8 cellular contexts compared by ENCODE assay signal in the genomic region with DNA sequence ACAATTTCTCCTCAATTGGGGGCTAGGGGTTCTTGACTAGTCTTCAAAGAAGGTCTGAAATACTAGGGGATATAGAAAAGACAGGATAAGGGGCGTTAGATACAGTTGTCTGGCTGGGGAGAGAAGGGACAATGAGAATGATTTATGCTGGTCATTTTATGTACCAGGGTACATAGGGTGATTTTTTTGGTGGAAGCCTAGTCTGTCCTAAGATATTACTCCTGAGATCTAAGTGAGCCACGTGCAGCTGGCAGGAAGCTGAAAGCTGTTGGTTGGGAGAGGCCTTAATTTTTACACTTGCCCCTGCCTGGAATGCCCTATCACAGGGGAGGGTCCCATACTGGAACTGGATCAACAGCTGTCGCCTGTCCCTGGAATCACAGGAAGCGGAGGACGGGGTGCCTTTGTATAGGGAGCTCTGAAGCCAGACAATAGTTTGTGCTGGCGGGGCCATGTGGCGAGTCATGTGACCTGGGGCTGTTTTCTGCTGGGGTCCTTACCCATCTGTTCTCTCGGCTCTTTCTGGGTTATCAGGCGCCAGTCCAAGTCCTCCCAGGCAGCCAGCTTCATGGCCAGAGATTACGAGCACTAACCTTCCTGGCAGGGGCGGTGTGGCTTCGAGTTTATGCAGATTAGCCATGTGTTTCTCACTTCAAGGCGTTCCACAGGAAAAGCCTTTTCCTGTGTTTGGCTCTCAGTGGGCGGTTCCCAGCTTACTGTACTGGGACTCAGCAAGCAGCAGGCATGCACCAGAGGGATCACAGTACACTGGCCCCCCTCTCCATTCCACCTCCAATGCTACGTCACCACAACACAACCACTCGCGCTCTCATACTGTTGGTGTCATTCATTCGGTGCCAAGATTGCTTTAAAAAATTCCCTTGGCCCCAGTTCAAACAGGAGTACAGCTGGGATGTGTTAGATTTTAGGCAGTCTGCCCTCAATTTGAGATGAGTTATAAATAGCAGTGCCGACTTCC. TPM values are rescaled to one million over a fixed set of nuclear protein-coding genes. Genes with fewer than 3 reads are reported as not detected.
DNase-seq lines count a peak whose midpoint lies in the region; ATAC-seq and TF ChIP-seq lines count a peak whose summit lies in the region.

No MANE protein-coding gene starts in this region.

- RAD21 ChIA-PET in HCT116 (lab: Charles Lee; ENCODE audit: low non-redundant PET in 1 of 2, low total read pairs in 2 of 2, uncharacterized antibody in 2 of 2, unreplicated experiment in 2 of 2) = no interaction called here

- H3K9ac ChIP-seq in HCT116 (ENCODE audit: low read length) (no peak overlapping the region), fibroblast of lung (ENCODE audit: insufficient read depth, low read length) (no peak overlapping the region)

- H3K27ac Mint-ChIP-seq in activated T-helper 17 cell treated with anti-CD3 and anti-CD28 coated beads, Interleukin-2, amount 50 U/mL, for 72 hours = peak overlapping the region; percentile 42

- peak; percentile 79 for ATAC-seq in HCT116
- peak; percentile 44 for ATAC-seq in activated T-helper 17 cell treated with anti-CD3 and anti-CD28 coated beads, Interleukin-2, amount 50 U/mL, for 72 hours (replicated peaks)
- ATAC-seq in GM18498 (IDR thresholded peaks at IDR 0.05; ENCODE audit: unreplicated experiment) = no peak

- H3K27me3 Mint-ChIP-seq in activated T-helper 17 cell treated with anti-CD3 and anti-CD28 coated beads, Interleukin-2, amount 50 U/mL, for 72 hours = no peaks in the 10 kb centered on the region

- H3K27me3 ChIP-seq in AG04450 (ENCODE audit: control insufficient read depth, insufficient read depth, low read length) = no peaks in the 10 kb centered on the region
- no peaks in the 10 kb centered on the region for H3K27me3 ChIP-seq in HCT116 (ENCODE audit: insufficient read depth, low read length)
- H3K27me3 ChIP-seq in fibroblast of lung (ENCODE audit: control insufficient read depth, insufficient read depth, low read length) = no peaks in the 10 kb centered on the region
- no peaks in the 10 kb centered on the region for H3K27me3 ChIP-seq in muscle layer of duodenum (ENCODE audit: low read depth, low read length)

- H3K36me3 ChIP-seq in HCT116 (ENCODE audit: control insufficient read depth in 1 of 2, insufficient read depth in 2 of 2, low read length in 2 of 2) = 0 out of 4 replicates have a peak, but pooled peaks cover 0 to 4% of the 10 kb centered on the region in 2 experiments
- H3K36me3 ChIP-seq in fibroblast of lung (ENCODE audit: control insufficient read depth, insufficient read depth, low read length) = no peaks in the 10 kb centered on the region
- no peaks in the 10 kb centered on the region for H3K36me3 ChIP-seq in muscle layer of duodenum (ENCODE audit: control insufficient read depth in 1 of 2, insufficient read depth in 2 of 2, low read length in 2 of 2)

- no peak for TF ChIP-seq RAD21 in HCT116 (IDR thresholded peaks at IDR 0.05; ENCODE audit: low read depth)

- peaks cover 42 to 66% of the 10 kb centered on the region in 2 experiments for H3K4me1 ChIP-seq in HCT116 (ENCODE audit: control insufficient read depth in 1 of 2, insufficient read depth in 2 of 2, low read length in 2 of 2)
- H3K4me1 ChIP-seq in fibroblast of lung (ENCODE audit: control insufficient read depth, extremely low read depth, insufficient read depth, low read length) = peaks cover 21% of the 10 kb centered on the region
- peaks cover 27 to 58% of the 10 kb centered on the region in 2 donors for H3K4me1 ChIP-seq in muscle layer of duodenum (ENCODE audit: control insufficient read depth in 1 of 2, insufficient read depth in 2 of 2, low read length in 2 of 2)

- H3K27ac ChIP-seq in AG04450 (ENCODE audit: low read depth, low read length) = peak overlapping the region; percentile 68
- peak overlapping the region; percentile 24; the same call in 1 of the 2 replicates for H3K27ac ChIP-seq in HCT116 (ENCODE audit: low read depth, low read length)
- peak overlapping the region; percentile 72 for H3K27ac ChIP-seq in fibroblast of lung (ENCODE audit: insufficient read depth, low read length)
- peak overlapping the region; percentile 70 for H3K27ac ChIP-seq in muscle layer of duodenum (ENCODE audit: low read length)

- H3K36me3 Mint-ChIP-seq in activated T-helper 17 cell treated with anti-CD3 and anti-CD28 coated beads, Interleukin-2, amount 50 U/mL, for 72 hours (ENCODE audit: low read depth) = peaks cover 38% of the 10 kb centered on the region

- no peaks in the 10 kb centered on the region for H3K9me3 Mint-ChIP-seq in activated T-helper 17 cell treated with anti-CD3 and anti-CD28 coated beads, Interleukin-2, amount 50 U/mL, for 72 hours

- peaks cover 71% of the 10 kb centered on the region for H3K4me1 Mint-ChIP-seq in activated T-helper 17 cell treated with anti-CD3 and anti-CD28 coated beads, Interleukin-2, amount 50 U/mL, for 72 hours

- intact Hi-C loops in HCT116 (cut with micrococcal nuclease) = no loop called here

- TF ChIP-seq POLR2A in HCT116 (IDR thresholded peaks at IDR 0.05; ENCODE audit: borderline replicate concordance, extremely low read depth, insufficient read depth, insufficient read length) = no peak

- H3K4me3 ChIP-seq in AG04450 (ENCODE audit: low read depth, low read length) (no peak overlapping the region), HCT116 (replicated peaks in 1 of 2; ENCODE audit: low read depth in 1 of 2, low read length in 2 of 2) (no peak overlapping the region), fibroblast of lung (replicated peaks in 1 of 4; ENCODE audit: control extremely low read depth in 1 of 4, insufficient read depth in 1 of 4, low read depth in 3 of 4, low read length in 4 of 4) (peak overlapping the region in 1 of 4 experiments; percentile 6), muscle layer of duodenum (ENCODE audit: low read depth in 1 of 2, low read length in 2 of 2) (peak overlapping the region; percentile 24 to 29)

- peak; percentile 96 for DNase-seq in AG04450 (ENCODE audit: low read depth, low spot score)
- peak; percentile 21 for DNase-seq in HCT116 (ENCODE audit: low read depth, low spot score)
- peak; percentile 100 for DNase-seq in NCI-H82 (lab: John Stamatoyannopoulos, UW)
- peak; percentile 98 to 99 for DNase-seq in fibroblast of lung (ENCODE audit: low read depth in 2 of 2)
- DNase-seq in stromal cell of bone marrow (ENCODE audit: low read depth) = peak; percentile 87

- H3K9me3 ChIP-seq in AG04450 (ENCODE audit: control insufficient read depth, insufficient read depth, low read length) = no peaks in the 10 kb centered on the region
- no peaks in the 10 kb centered on the region for H3K9me3 ChIP-seq in HCT116 (ENCODE audit: control insufficient read depth in 1 of 2, insufficient read depth in 1 of 2, low read depth in 1 of 2, low read length in 2 of 2)
- H3K9me3 ChIP-seq in fibroblast of lung (ENCODE audit: control insufficient read depth, insufficient read depth, low read depth, low read length) = no peaks in the 10 kb centered on the region
- no peaks in the 10 kb centered on the region for H3K9me3 ChIP-seq in muscle layer of duodenum (ENCODE audit: control insufficient read depth in 1 of 2, low read length in 2 of 2)

- no TSS peak for BruUV-seq in HCT116 (replicated peaks; lab: Mats Ljungman, UMichigan)

- POLR2A ChIA-PET in AG04450 (lab: Yijun Ruan, JAX) (interaction anchor here (0.6 to 1.1 kb wide), 8 partner anchors 17 to 121 kb away, joined by 3 to 8 read pairs (median 4); no protein-coding TSS in a partner anchor), HCT116 (lab: Charles Lee) (interaction anchor here (1.1 kb wide), 2 partner anchors 25 to 31 kb away, joined by 3 to 5 read pairs; no protein-coding TSS in a partner anchor)

- H4K20me1 ChIP-seq in HCT116 (ENCODE audit: insufficient read depth) (peaks cover 27% of the 10 kb centered on the region; the same call in 1 of the 2 replicates), fibroblast of lung (ENCODE audit: control insufficient read depth, extremely low read depth, insufficient read depth, low read length) (peaks cover 1% of the 10 kb centered on the region)

- H3K79me2 ChIP-seq in HCT116 (ENCODE audit: insufficient read depth, low read length) = peaks cover 98% of the 10 kb centered on the region
- H3K79me2 ChIP-seq in fibroblast of lung (ENCODE audit: control insufficient read depth, insufficient read depth, low read length) = peaks cover 86% of the 10 kb centered on the region

- H2AFZ ChIP-seq in HCT116 (ENCODE audit: low read depth, low read length, poor library complexity, severe bottlenecking) (no peak overlapping the region), fibroblast of lung (ENCODE audit: low read length) (no peak overlapping the region)

- no peak for TF ChIP-seq CTCF in AG04450 (IDR thresholded peaks at IDR 0.05; ENCODE audit: low read depth, low read length)
- TF ChIP-seq CTCF in HCT116 (IDR thresholded peaks at IDR 0.05 in 2 of 3, conservative IDR thresholded peaks at IDR 0.05 in 1 of 3; ENCODE audit: borderline replicate concordance in 1 of 3, insufficient read depth in 1 of 3, low read depth in 2 of 3, low read length in 2 of 3) = no peak
- no peak for TF ChIP-seq CTCF in fibroblast of lung (conservative IDR thresholded peaks at IDR 0.05 in 1 of 2, IDR thresholded peaks at IDR 0.05 in 1 of 2; ENCODE audit: low read depth in 1 of 2, low read length in 2 of 2)

- CTCF ChIA-PET in AG04450 (lab: Charles Lee) = interaction anchor here (0.7 to 1.5 kb wide), 4 partner anchors 24 to 121 kb away, joined by 3 to 5 read pairs (median 3); no protein-coding TSS in a partner anchor
- CTCF ChIA-PET in HCT116 (lab: Charles Lee) = interaction anchor here (0.7 to 1.3 kb wide), 2 partner anchors 66 to 121 kb away, joined by 3 to 5 read pairs; no protein-coding TSS in a partner anchor

- peak overlapping the region; percentile 45 for H3K4me2 ChIP-seq in HCT116 (ENCODE audit: low read length)
- H3K4me2 ChIP-seq in fibroblast of lung (ENCODE audit: extremely low read depth, insufficient read depth, low read length) = peak overlapping the region; percentile 47

- peak overlapping the region; percentile 61 for H3K4me3 Mint-ChIP-seq in activated T-helper 17 cell treated with anti-CD3 and anti-CD28 coated beads, Interleukin-2, amount 50 U/mL, for 72 hours

- H3K9me2 ChIP-seq in HCT116 (ENCODE audit: insufficient read depth) = no peaks in the 10 kb centered on the region

TF ChIP-seq in HCT116, 20 proteins besides CTCF, POLR2A, EP300 and RAD21 (continues in another document):
- TF ChIP-seq, protein P1, sequence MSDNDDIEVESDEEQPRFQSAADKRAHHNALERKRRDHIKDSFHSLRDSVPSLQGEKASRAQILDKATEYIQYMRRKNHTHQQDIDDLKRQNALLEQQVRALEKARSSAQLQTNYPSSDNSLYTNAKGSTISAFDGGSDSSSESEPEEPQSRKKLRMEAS (IDR thresholded peaks at IDR 0.05) = peak; percentile 92
- TF ChIP-seq POLR2AphosphoS5 (IDR thresholded peaks at IDR 0.05; ENCODE audit: low read depth, low read length) = no peak

RNA-seq across cellular contexts. Expression of gene ARID1A, which starts 27.5 kb away (rescaled TPM):
- 16.4 and 23.8 TPM in 2 replicates for polyA plus RNA-seq in AG04450 (2011; rRNA removed)
- polyA minus RNA-seq in AG04450 (2011; rRNA and poly(A)+ RNA removed) = 42.4 and 50.5 TPM in 2 replicates
- 62.8 TPM for total RNA-seq in HCT116 (2021; ENCODE audit: unreplicated experiment)
- 55.1 and 56.3 TPM in 2 replicates for polyA plus RNA-seq in HCT116 (2012)
- 10 to 100 TPM; 72.5 to 83.4 TPM for total RNA-seq in activated T-helper 17 cell treated with anti-CD3 and anti-CD28 coated beads, Interleukin-2, amount 50 U/mL, for 72 hours
- total RNA-seq in fibroblast of lung = 10.3 and 16.0 TPM in 2 replicates
- polyA plus RNA-seq in fibroblast of lung = 12.9 and 18.0 TPM in 2 replicates
- 24.5 and 29.0 TPM in 2 replicates for polyA plus RNA-seq in fibroblast of lung (2012)
- polyA minus RNA-seq in fibroblast of lung (ENCODE audit: low replicate concordance) = 97.0 and 130 TPM in 2 replicates

Comparison
In these comparisons a context has a peak if more than half of its experiments do, and no peak if none do; other contexts are left out.
1. DNase-seq: peak in every context shown above with its lines; median percentile 100 in NCI-H82; 98 in fibroblast of lung; 96 in AG04450; 87 in stromal cell of bone marrow; 21 in HCT116.
2. H3K4me3 ChIP-seq: peak in muscle layer of duodenum (2 of 2); none in AG04450 (single experiment) and HCT116 (0 of 2).
3. Peak in every context shown above with its lines, with median percentiles within 50 percentile points of each other: H3K27ac ChIP-seq.